ENCODE assay signal across 8 cellular contexts in genomic region chr14:75229923-75230792, GRCh38. TPM values are rescaled to one million over a fixed set of nuclear protein-coding genes. Genes with fewer than 3 reads are reported as not detected.
DNase-seq lines count a peak whose midpoint lies in the region; ATAC-seq and TF ChIP-seq lines count a peak whose summit lies in the region.

No MANE protein-coding gene starts in this region.

- H3K9me3 Mint-ChIP-seq in T-helper 2 cell treated with Interferon-gamma antibody and Interleukin-4, amounts not matched to agents 5 μg/mL and 100 μg/mL, for 36 hours, result no peaks in the 10 kb centered on the region
- no peaks in the 10 kb centered on the region for H3K9me3 Mint-ChIP-seq in central memory CD8-positive, alpha-beta T cell
- H3K9me3 Mint-ChIP-seq in naive B cell, result no peaks in the 10 kb centered on the region

- no peaks in the 10 kb centered on the region for H3K36me3 Mint-ChIP-seq in T-helper 2 cell treated with Interferon-gamma antibody and Interleukin-4, amounts not matched to agents 5 μg/mL and 100 μg/mL, for 36 hours (ENCODE audit: low read depth)
- H3K36me3 Mint-ChIP-seq in central memory CD8-positive, alpha-beta T cell (ENCODE audit: insufficient read depth), result peaks cover 9% of the 10 kb centered on the region
- H3K36me3 Mint-ChIP-seq in naive B cell, result no peaks in the 10 kb centered on the region

- TF ChIP-seq POLR2A in gastroesophageal sphincter (IDR thresholded peaks at IDR 0.05), result no peak

- no peaks in the 10 kb centered on the region for H3K36me3 ChIP-seq in gastroesophageal sphincter

- peak overlapping the region; percentile 53 for H3K27ac Mint-ChIP-seq in T-helper 2 cell treated with Interferon-gamma antibody and Interleukin-4, amounts not matched to agents 5 μg/mL and 100 μg/mL, for 36 hours
- H3K27ac Mint-ChIP-seq in central memory CD8-positive, alpha-beta T cell (ENCODE audit: low read depth), result peak overlapping the region; percentile 90
- peak overlapping the region; percentile 58 to 99 (median 90) for H3K27ac Mint-ChIP-seq in naive B cell

- 49 to 73% methylated on average over 2 to 6 of the region's 6 CpGs for WGBS in gastroesophageal sphincter (ENCODE audit: low coverage in 1 of 2), 2 donors

- H3K9me3 ChIP-seq in gastroesophageal sphincter, result no peaks in the 10 kb centered on the region

- H3K4me1 ChIP-seq in gastroesophageal sphincter, result peaks cover 0 to 10% (median 0%) of the 10 kb centered on the region in 3 donors

- no peaks in the 10 kb centered on the region for H3K27me3 ChIP-seq in HL-60 (ENCODE audit: insufficient read depth, poor library complexity, severe bottlenecking)
- H3K27me3 ChIP-seq in gastroesophageal sphincter, result no peaks in the 10 kb centered on the region

- TF ChIP-seq CTCF in HL-60 (IDR thresholded peaks at IDR 0.05; ENCODE audit: insufficient read depth, low read length) (no peak), gastroesophageal sphincter (IDR thresholded peaks at IDR 0.05) (no peak)

- H3K27ac ChIP-seq in HL-60 (replicated peaks) (peak overlapping the region; percentile 28; the same call in 1 of the 2 replicates), gastroesophageal sphincter (no peak overlapping the region)

- peaks cover 39% of the 10 kb centered on the region for H3K4me1 Mint-ChIP-seq in T-helper 2 cell treated with Interferon-gamma antibody and Interleukin-4, amounts not matched to agents 5 μg/mL and 100 μg/mL, for 36 hours (ENCODE audit: low read depth)
- H3K4me1 Mint-ChIP-seq in central memory CD8-positive, alpha-beta T cell, result peaks cover 68% of the 10 kb centered on the region
- peaks cover 31 to 51% (median 39%) of the 10 kb centered on the region in 3 donors for H3K4me1 Mint-ChIP-seq in naive B cell

- no peak for TF ChIP-seq EP300 in gastroesophageal sphincter (IDR thresholded peaks at IDR 0.05)

- peak overlapping the region; percentile 27 for H3K4me3 Mint-ChIP-seq in T-helper 2 cell treated with Interferon-gamma antibody and Interleukin-4, amounts not matched to agents 5 μg/mL and 100 μg/mL, for 36 hours
- H3K4me3 Mint-ChIP-seq in central memory CD8-positive, alpha-beta T cell, result peak overlapping the region; percentile 55
- peak overlapping the region in 7 of 8 donors; percentile 9 to 89 (median 55) for H3K4me3 Mint-ChIP-seq in naive B cell

- no peak overlapping the region for H3K4me3 ChIP-seq in HL-60 (replicated peaks; ENCODE audit: insufficient read depth, low read length)
- no peak overlapping the region for H3K4me3 ChIP-seq in gastroesophageal sphincter

- peaks cover 16% of the 10 kb centered on the region for H3K27me3 Mint-ChIP-seq in T-helper 2 cell treated with Interferon-gamma antibody and Interleukin-4, amounts not matched to agents 5 μg/mL and 100 μg/mL, for 36 hours (ENCODE audit: low read depth)
- no peaks in the 10 kb centered on the region for H3K27me3 Mint-ChIP-seq in central memory CD8-positive, alpha-beta T cell
- H3K27me3 Mint-ChIP-seq in naive B cell, result no peaks in the 10 kb centered on the region

- peak; percentile 80 for ATAC-seq in central memory CD8-positive, alpha-beta T cell (replicated peaks; ENCODE audit: extremely low read depth, poor library complexity, severe bottlenecking)
- ATAC-seq in naive B cell (ENCODE audit: low read depth in 2 of 2), result peak; percentile 88 to 94
- no peak for ATAC-seq in gastroesophageal sphincter

- DNase-seq in activated CD8-positive, alpha-beta memory T cell treated with anti-CD3 and anti-CD28 coated beads for 1 hour (ENCODE audit: extremely low read depth in 1 of 2, low read depth in 1 of 2), result peak; percentile 14 to 19
- no peak for DNase-seq in activated CD8-positive, alpha-beta memory T cell treated with anti-CD3 and anti-CD28 coated beads, Interleukin-2, amount 50 U/mL, for 48 hours
- DNase-seq in HL-60 (ENCODE audit: low read depth in 1 of 2, low spot score in 1 of 2), result peak in 1 of 2 experiments; percentile 58
- peak; percentile 25 for DNase-seq in T-helper 2 cell treated with Interferon-gamma antibody and Interleukin-4, amounts not matched to agents 5 μg/mL and 100 μg/mL, for 36 hours (ENCODE audit: low spot score)
- peak; percentile 30 to 69 for DNase-seq in central memory CD8-positive, alpha-beta T cell (ENCODE audit: low spot score in 2 of 2)
- DNase-seq in naive B cell, result peak; percentile 52
- no peak for DNase-seq in NCI-H82 treated with DMSO at 0.1 percent for 48 hours (lab: John Stamatoyannopoulos, UW; ENCODE audit: unreplicated experiment)

RNA-seq across cellular contexts. Expression of gene FOS, which starts 48.5 kb away (rescaled TPM):
- 1,000 to 10,000 TPM in 5 of 6 donors, 100 to 1,000 TPM in 1; 863 to 3,933 (median 2,927) TPM for polyA plus RNA-seq in naive B cell (ENCODE audit: low read depth in 6 of 6)
- total RNA-seq in gastroesophageal sphincter, result 100 to 1,000 TPM in 3 of 4 donors, 10 to 100 TPM in 1; 78.0 to 286 (median 179) TPM

RNA-seq across cellular contexts. Expression of gene TMED10, which starts 53.7 kb away (rescaled TPM):
- 100 to 1,000 TPM; 228 to 283 (median 252) TPM for polyA plus RNA-seq in naive B cell (ENCODE audit: low read depth in 6 of 6)
- 100 to 1,000 TPM; 140 to 241 (median 162) TPM for total RNA-seq in gastroesophageal sphincter

Comparison
In these comparisons a context has a peak if more than half of its experiments do, and no peak if none do; other contexts are left out.
1. DNase-seq: peak in activated CD8-positive, alpha-beta memory T cell treated with anti-CD3 and anti-CD28 coated beads for 1 hour (2 of 2), T-helper 2 cell treated with Interferon-gamma antibody and Interleukin-4, amounts not matched to agents 5 μg/mL and 100 μg/mL, for 36 hours (single experiment), central memory CD8-positive, alpha-beta T cell (2 of 2) and naive B cell (single experiment); none in activated CD8-positive, alpha-beta memory T cell treated with anti-CD3 and anti-CD28 coated beads, Interleukin-2, amount 50 U/mL, for 48 hours (single experiment) and NCI-H82 treated with DMSO at 0.1 percent for 48 hours (single experiment).
2. Peak in every context shown above with its lines, with median percentiles within 50 percentile points of each other: H3K27ac Mint-ChIP-seq and H3K4me3 Mint-ChIP-seq.